Comparison of ENCODE assay signal across 8 cellular contexts in the genomic region with DNA sequence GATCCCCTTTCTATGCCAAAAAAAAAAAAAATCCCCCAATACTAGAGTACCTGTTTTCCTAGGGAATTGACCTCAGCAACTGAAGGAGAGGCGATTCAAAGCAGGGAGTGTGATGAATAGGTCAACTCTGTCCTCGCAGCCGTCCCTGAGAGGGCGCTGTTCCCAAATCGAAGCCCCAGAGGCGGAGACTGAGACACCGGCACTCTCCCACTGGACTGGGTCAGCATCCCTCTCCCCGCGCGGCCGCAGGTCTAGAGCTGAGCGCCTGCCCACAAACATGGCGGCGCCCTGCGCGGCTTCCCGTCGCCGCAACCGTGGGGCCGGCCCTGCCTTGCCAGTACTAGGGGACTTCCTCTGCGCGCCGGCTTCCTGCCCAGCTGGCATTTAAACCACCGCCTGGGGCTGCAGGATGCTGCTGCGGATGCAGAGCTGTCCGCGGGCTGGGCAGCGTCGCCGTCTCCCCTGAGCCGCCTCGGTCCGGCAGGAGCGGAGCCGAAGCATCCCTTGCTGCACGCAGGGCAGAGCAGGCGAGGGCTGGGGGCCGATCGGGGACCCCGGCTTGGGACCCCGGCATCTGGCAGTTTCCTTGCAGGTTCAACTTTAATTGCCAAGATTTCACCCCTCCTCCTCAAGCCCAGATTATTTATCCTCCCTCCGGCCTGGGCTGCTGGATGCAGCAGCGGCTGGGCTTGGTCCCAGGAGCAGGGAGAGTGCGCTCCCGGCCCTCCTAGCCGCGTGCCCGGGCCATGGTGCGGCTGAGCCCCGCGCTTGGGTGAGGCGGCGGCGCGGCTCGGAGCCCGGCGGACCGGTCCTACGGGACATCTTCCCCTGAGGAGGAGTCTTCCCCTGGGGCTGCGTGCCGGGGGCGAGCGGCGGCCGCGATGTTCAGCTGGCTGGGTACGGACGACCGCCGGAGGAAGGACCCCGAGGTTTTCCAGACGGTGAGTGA.
DNase-seq lines count a peak whose midpoint lies in the region; ATAC-seq lines count a peak whose summit lies in the region.

Gene EHD3 (plus strand): TSS at position 412 of the 949 bp plus-strand sequence. CDS start 470 bp downstream, at position 882.

- H3K27ac Mint-ChIP-seq in T-helper 2 cell treated with Interferon-gamma antibody and Interleukin-4, amounts not matched to agents 5 μg/mL and 100 μg/mL, for 36 hours: no peak within 1 kb of the TSS

- H3K27me3 Mint-ChIP-seq in T-helper 2 cell treated with Interferon-gamma antibody and Interleukin-4, amounts not matched to agents 5 μg/mL and 100 μg/mL, for 36 hours (ENCODE audit: low read depth): peaks cover 15% of the 10 kb centered on the region

- H3K9me3 Mint-ChIP-seq in T-helper 2 cell treated with Interferon-gamma antibody and Interleukin-4, amounts not matched to agents 5 μg/mL and 100 μg/mL, for 36 hours: no peaks in the 10 kb centered on the region

- peak; percentile 96 for ATAC-seq in HG02571 (IDR thresholded peaks at IDR 0.05; ENCODE audit: unreplicated experiment)

- peak within 1 kb of the TSS; percentile 76 for H3K4me3 Mint-ChIP-seq in T-helper 2 cell treated with Interferon-gamma antibody and Interleukin-4, amounts not matched to agents 5 μg/mL and 100 μg/mL, for 36 hours

- H3K4me1 Mint-ChIP-seq in T-helper 2 cell treated with Interferon-gamma antibody and Interleukin-4, amounts not matched to agents 5 μg/mL and 100 μg/mL, for 36 hours (ENCODE audit: low read depth): peaks cover 11% of the 10 kb centered on the region

- DNase-seq in GM04504 (ENCODE audit: low read depth) (peak; percentile 75), NCI-H128 (lab: John Stamatoyannopoulos, UW; ENCODE audit: unreplicated experiment) (peak; percentile 59), astrocyte of the hippocampus (ENCODE audit: low read depth, low spot score) (peak; percentile 97), hippocampal formation (lab: John Stamatoyannopoulos, UW) (peak; percentile 90 to 93), retina (peak; percentile 95), cortex of kidney (lab: John Stamatoyannopoulos, UW) (no peak)
- DNase-seq in T-helper 2 cell treated with Interferon-gamma antibody and Interleukin-4, amounts not matched to agents 5 μg/mL and 100 μg/mL, for 36 hours (ENCODE audit: low spot score): peak; percentile 82

- H3K36me3 Mint-ChIP-seq in T-helper 2 cell treated with Interferon-gamma antibody and Interleukin-4, amounts not matched to agents 5 μg/mL and 100 μg/mL, for 36 hours (ENCODE audit: low read depth): no peaks in the 10 kb centered on the region
